ENCODE assay signal across 8 cellular contexts in genomic region chr7:72823765-72824732, GRCh38. TPM values are rescaled to one million over a fixed set of nuclear protein-coding genes. Genes with fewer than 3 reads are reported as not detected.
A peak's percentile ranks its signal among the peaks of the same experiment; 100 is the strongest.
DNase-seq lines count a peak whose midpoint lies in the region; FAIRE-seq and TF ChIP-seq lines count a peak whose summit lies in the region.
"Not testable (repeated sequence)": the region's sequence is repeated elsewhere in the genome, so short reads cannot be mapped to it uniquely, and the experiment has no call there.

No MANE protein-coding gene starts in this region.

- H3K9me3 Mint-ChIP-seq in CD14-positive monocyte, mesothelial cell of epicardium: not testable (repeated sequence)

- TF ChIP-seq CTCF in CD14-positive monocyte (IDR thresholded peaks at IDR 0.05) (peak; percentile 63), mesothelial cell of epicardium (IDR thresholded peaks at IDR 0.05; ENCODE audit: unreplicated experiment) (peak; percentile 61), spleen (IDR thresholded peaks at IDR 0.05 in 8 of 11, conservative IDR thresholded peaks at IDR 0.05 in 3 of 11) (peak in 7 of 11 experiments; percentile 24 to 65 (median 53))

- H3K4me1 ChIP-seq in spleen, result peaks cover 0 to 19% (median 9%) of the 10 kb centered on the region in 6 donors

- intact Hi-C loops in CD14-positive monocyte (cut with micrococcal nuclease), result loop anchor here in 1 of 2 donors (10.0 kb wide), 1 partner anchor 91 kb away; no protein-coding TSS in a partner anchor
- intact Hi-C loops in spleen (cut with DNase I; ENCODE audit: low total_unique reads), result loop anchor here (10.0 kb wide), 1 partner anchor 621 kb away; no protein-coding TSS in a partner anchor

- H3K4me3 Mint-ChIP-seq in CD14-positive monocyte, mesothelial cell of epicardium: not testable (repeated sequence)

- not testable (repeated sequence) for H3K9me3 ChIP-seq in spleen

- H3K27ac Mint-ChIP-seq in CD14-positive monocyte (peak overlapping the region in 2 of 7 donors; percentile 54 to 61), mesothelial cell of epicardium (peak overlapping the region; percentile 59)

- peak; percentile 95 for FAIRE-seq in GM19239 (lab: Jason Lieb, UNC)

- H3K27ac ChIP-seq in spleen, result not testable (repeated sequence)

- H3K27me3 Mint-ChIP-seq in CD14-positive monocyte (ENCODE audit: low read depth in 3 of 3); mesothelial cell of epicardium (ENCODE audit: low read depth): not testable (repeated sequence)

- 72 to 75% (median 74%) methylated on average over 10 of the region's 11 CpGs for WGBS in spleen, 5 donors

- H3K36me3 Mint-ChIP-seq in CD14-positive monocyte, result peaks cover 2 to 10% of the 10 kb centered on the region in 2 donors
- H3K36me3 Mint-ChIP-seq in mesothelial cell of epicardium, result not testable (repeated sequence)

- not testable (repeated sequence) for DNase-seq in CD14-positive monocyte (ENCODE audit: low spot score); GM19239 (ENCODE audit: insufficient read length, low spot score); mesothelial cell of epicardium (ENCODE audit: low spot score in 2 of 2, unreplicated experiment in 2 of 2); spleen
- DNase-seq in NCI-H1092 (lab: John Stamatoyannopoulos, UW) (peak; percentile 3), SK-N-DZ (ENCODE audit: low spot score) (peak; percentile 15), globus pallidus (ENCODE audit: low spot score) (peak; percentile 9)
- DNase-seq in central memory CD4-positive, alpha-beta T cell, result peak; percentile 37

- peaks cover 12% of the 10 kb centered on the region for H3K4me1 Mint-ChIP-seq in CD14-positive monocyte
- H3K4me1 Mint-ChIP-seq in mesothelial cell of epicardium, result not testable (repeated sequence)

- TF ChIP-seq POLR2A in spleen (IDR thresholded peaks at IDR 0.05), result not testable (repeated sequence)

- H3K27me3 ChIP-seq in spleen (replicated peaks in 1 of 7), result not testable (repeated sequence)

- not testable (repeated sequence) for H3K36me3 ChIP-seq in spleen

- H3K4me3 ChIP-seq in spleen, result not testable (repeated sequence)

RNA-seq across cellular contexts. Expression of gene TYW1B, which starts 4.0 kb away (rescaled TPM):
- under 1 TPM; 0.17 to 0.31 TPM for polyA plus RNA-seq in CD14-positive monocyte
- polyA plus RNA-seq in SK-N-DZ (2014; cell fraction: cytosol; rRNA removed), result 1.2 and 1.9 TPM in 2 replicates
- polyA plus RNA-seq in SK-N-DZ (2014; cell fraction: nucleus; rRNA removed), result 2.3 and 3.1 TPM in 2 replicates
- total RNA-seq in mesothelial cell of epicardium, result 3.6 to 5.3 TPM (median 5.1 TPM) in 3 replicates
- 1 to 10 TPM; 3.5 to 8.3 (median 4.4) TPM for total RNA-seq in spleen
- 1 to 10 TPM; 1.2 to 2.0 (median 1.5) TPM for polyA plus RNA-seq in spleen
